Comparison of ENCODE assay signal across 19 cellular contexts in genomic region chr4:113502883-113503282, GRCh38.
A peak's percentile ranks its signal among the peaks of the same experiment; 100 is the strongest.
DNase-seq lines count a peak whose midpoint lies in the region; ATAC-seq and TF ChIP-seq lines count a peak whose summit lies in the region.
"Had no signal": no experiment of that assay in that cellular context is flagged by ENCODE, and none has a peak within 500 bp of the region (broad histone marks: within the 10 kb centered on the region; RNA-seq: fewer than 3 reads in every experiment).

No MANE protein-coding gene starts in this region.

- TF ChIP-seq POLR2A in gastrocnemius medialis (IDR thresholded peaks at IDR 0.05): no peak

- H3K27ac ChIP-seq in PC-3 (ENCODE audit: low read length) (peak overlapping the region; percentile 39), epithelial cell of prostate (peak overlapping the region; percentile 37), gastrocnemius medialis (peak overlapping the region in 3 of 4 donors; percentile 13 to 70 (median 36))
- H3K27ac ChIP-seq: RWPE1 had no signal

- H3K4me1 ChIP-seq in PC-3 (ENCODE audit: insufficient read depth, low read length): peaks cover 10% of the 10 kb centered on the region; the same call in 1 of the 2 replicates
- peaks cover 3 to 14% of the 10 kb centered on the region in 2 donors for H3K4me1 ChIP-seq in gastrocnemius medialis

- H3K9me3 ChIP-seq in PC-3 (ENCODE audit: low read length): no peaks in the 10 kb centered on the region
- no peaks in the 10 kb centered on the region for H3K9me3 ChIP-seq in gastrocnemius medialis

- H3K36me3 ChIP-seq in PC-3 (ENCODE audit: low read depth, low read length) (no peaks in the 10 kb centered on the region), gastrocnemius medialis (peaks cover 0 to 17% of the 10 kb centered on the region in 2 donors)

- ATAC-seq in PC-3 (no peak), left ventricle myocardium superior (peak; percentile 57), gastrocnemius medialis (peak; percentile 57 to 59), HG03571 (IDR thresholded peaks at IDR 0.05; ENCODE audit: unreplicated experiment) (no peak)
- ATAC-seq: HCT116 had no signal

- H4K20me1 ChIP-seq in PC-3 (ENCODE audit: low read length): no peaks in the 10 kb centered on the region

- intact Hi-C loops in PC-3 (cut with micrococcal nuclease): no loop called here
- intact Hi-C loops in left ventricle myocardium superior (cut with micrococcal nuclease): no loop called here
- intact Hi-C loops in gastrocnemius medialis (cut with DNase I; ENCODE audit: low total_unique reads): no loop called here

- CTCF ChIA-PET in PC-3 (lab: Charles Lee): no interaction called here

- no peaks in the 10 kb centered on the region for H3K27me3 ChIP-seq in PC-3 (ENCODE audit: low read length)
- H3K27me3 ChIP-seq in gastrocnemius medialis: no peaks in the 10 kb centered on the region

- POLR2A ChIA-PET in PC-3 (lab: Charles Lee; ENCODE audit: unreplicated experiment): no interaction called here

- H3K4me2 ChIP-seq in PC-3 (ENCODE audit: low read length): no peak overlapping the region

- H2AFZ ChIP-seq in PC-3 (ENCODE audit: low read length): no peak overlapping the region

- no peak overlapping the region for H3K9ac ChIP-seq in PC-3 (ENCODE audit: low read length)

- H3K4me3 ChIP-seq in PC-3 (ENCODE audit: low read length) (no peak overlapping the region), gastrocnemius medialis (no peak overlapping the region)

- no TSS peak for BruUV-seq in PC-3 (replicated peaks; lab: Mats Ljungman, UMichigan)

- in situ Hi-C loops in gastrocnemius medialis (cut with MboI; ENCODE audit: low sequenced_read_pairs in 4 of 4): no loop called here

- TF ChIP-seq CTCF in PC-3 (conservative IDR thresholded peaks at IDR 0.05; ENCODE audit: low read depth, low read length) (no peak), gastrocnemius medialis (IDR thresholded peaks at IDR 0.05 in 4 of 5, conservative IDR thresholded peaks at IDR 0.05 in 1 of 5) (no peak)

- DNase-seq in PC-3 (no peak), epithelial cell of prostate (ENCODE audit: low read depth, low spot score) (no peak), left ventricle myocardium superior (no peak), gastrocnemius medialis (no peak), NK-92 (lab: John Stamatoyannopoulos, UW; ENCODE audit: unreplicated experiment) (no peak), NCI-H226 (no peak), NCI-H146 (lab: John Stamatoyannopoulos, UW) (no peak)
- DNase-seq: CD4-positive, alpha-beta T cell; COR-L47; KG1; NCI-H1092 treated with DMSO at 0.1 percent for 48 hours; NCI-H1436 treated with DMSO at 0.1 percent for 48 hours; NCI-H2029; NCI-H2171; NCI-H446; NCI-H526 had no signal

- H3F3A ChIP-seq in PC-3 (ENCODE audit: low read length, unreplicated experiment): no peaks in the 10 kb centered on the region

- no peaks in the 10 kb centered on the region for H3K9me2 ChIP-seq in PC-3 (replicated peaks; ENCODE audit: low read length)

- H3K79me2 ChIP-seq in PC-3 (ENCODE audit: low read length): no peaks in the 10 kb centered on the region

Comparison
In these comparisons a context has a peak if more than half of its experiments do, and no peak if none do; other contexts are left out.
1. ATAC-seq: peak in left ventricle myocardium superior (single experiment) and gastrocnemius medialis (2 of 2); none in PC-3 (single experiment) and HG03571 (single experiment).
2. Peak in every context shown above with its lines, with median percentiles within 50 percentile points of each other: H3K27ac ChIP-seq.